ENCODE assay signal across 8 cellular contexts in the genomic region with DNA sequence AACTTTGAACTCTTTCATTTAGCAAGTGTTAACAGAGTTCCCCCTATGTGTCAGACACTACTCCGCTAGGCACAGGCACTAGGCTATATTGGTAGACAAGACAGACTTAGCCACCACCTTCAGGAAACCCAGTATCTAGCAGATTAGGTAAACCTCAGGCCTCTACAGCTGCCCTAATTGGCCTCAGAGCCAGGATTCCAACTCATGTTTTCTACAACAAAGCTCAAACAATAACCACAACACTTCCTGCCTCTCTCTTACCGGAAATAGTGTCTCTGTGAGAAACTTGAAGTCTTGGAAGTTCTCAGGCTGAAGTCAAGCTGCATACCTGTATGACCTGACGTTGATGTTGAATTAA.
A peak's percentile ranks its signal among the peaks of the same experiment; 100 is the strongest.
DNase-seq lines count a peak whose midpoint lies in the region; ATAC-seq and TF ChIP-seq lines count a peak whose summit lies in the region.

No MANE protein-coding gene starts in this region.

- TF ChIP-seq CTCF in colonic mucosa (IDR thresholded peaks at IDR 0.05) (no peak), osteocyte (IDR thresholded peaks at IDR 0.05) (no peak)

- peak overlapping the region; percentile 19 to 44 for H3K27ac Mint-ChIP-seq in T-cell
- H3K27ac Mint-ChIP-seq in stimulated activated naive B cell treated with anti-CD40 and anti-IgM and Interleukin-4, amounts not matched to agents 10 μg/mL and 1 μg/mL and 100 μg/mL, for 72 hours = peak overlapping the region; percentile 25
- H3K27ac Mint-ChIP-seq in osteocyte (ENCODE audit: unreplicated experiment) = no peak overlapping the region

- H3K4me1 ChIP-seq in colonic mucosa = no peaks in the 10 kb centered on the region

- H3K9ac ChIP-seq in colonic mucosa (ENCODE audit: low read depth in 2 of 2, low read length in 2 of 2) = no peak overlapping the region

- H3K36me3 ChIP-seq in colonic mucosa = no peaks in the 10 kb centered on the region

- DNase-seq in stimulated activated naive CD4-positive, alpha-beta T cell (lab: John Stamatoyannopoulos, UW) = peak; percentile 18 to 93 (median 74)
- no peak for DNase-seq in stimulated activated naive CD4-positive, alpha-beta T cell treated with Interleukin-2 at 50 U/mL for 16 hours (lab: John Stamatoyannopoulos, UW)
- DNase-seq in T-cell (peak; percentile 15 to 82 (median 61)), colonic mucosa (peak; percentile 22), osteocyte (ENCODE audit: extremely low spot score, unreplicated experiment) (no peak), Ammon's horn (ENCODE audit: low spot score) (no peak)
- no peak for DNase-seq in stimulated activated naive B cell treated with anti-CD40 and anti-IgM and Interleukin-4, amounts not matched to agents 10 μg/mL and 1 μg/mL and 100 μg/mL, for 72 hours

- CTCF ChIA-PET in T-cell (lab: Charles Lee) = interaction anchor here (0.6 to 1.6 kb wide), 8 partner anchors 27 to 267 kb away, joined by 3 to 6 read pairs (median 5); no protein-coding TSS in a partner anchor

- H3K36me3 Mint-ChIP-seq in T-cell = no peaks in the 10 kb centered on the region
- no peaks in the 10 kb centered on the region for H3K36me3 Mint-ChIP-seq in stimulated activated naive B cell treated with anti-CD40 and anti-IgM and Interleukin-4, amounts not matched to agents 10 μg/mL and 1 μg/mL and 100 μg/mL, for 72 hours
- no peaks in the 10 kb centered on the region for H3K36me3 Mint-ChIP-seq in osteocyte (ENCODE audit: unreplicated experiment)

- H3K4me3 ChIP-seq in colonic mucosa = no peak overlapping the region

- ATAC-seq in HG03103 (IDR thresholded peaks at IDR 0.05; ENCODE audit: low read depth, unreplicated experiment) = peak; percentile 98
- peak; percentile 99 for ATAC-seq in T-cell (replicated peaks in 1 of 4)
- peak; percentile 79 to 86 for ATAC-seq in stimulated activated naive B cell treated with anti-CD40 and anti-IgM and Interleukin-4, amounts not matched to agents 10 μg/mL and 1 μg/mL and 100 μg/mL, for 72 hours (replicated peaks)

- no peaks in the 10 kb centered on the region for H3K9me3 Mint-ChIP-seq in T-cell
- H3K9me3 Mint-ChIP-seq in stimulated activated naive B cell treated with anti-CD40 and anti-IgM and Interleukin-4, amounts not matched to agents 10 μg/mL and 1 μg/mL and 100 μg/mL, for 72 hours = no peaks in the 10 kb centered on the region
- no peaks in the 10 kb centered on the region for H3K9me3 Mint-ChIP-seq in osteocyte (ENCODE audit: unreplicated experiment)

- H3K27me3 Mint-ChIP-seq in T-cell (no peaks in the 10 kb centered on the region), osteocyte (ENCODE audit: unreplicated experiment) (no peaks in the 10 kb centered on the region)
- no peaks in the 10 kb centered on the region for H3K27me3 Mint-ChIP-seq in stimulated activated naive B cell treated with anti-CD40 and anti-IgM and Interleukin-4, amounts not matched to agents 10 μg/mL and 1 μg/mL and 100 μg/mL, for 72 hours

- H3K4me3 Mint-ChIP-seq in T-cell = peak overlapping the region; percentile 9 to 50 (median 39)
- H3K4me3 Mint-ChIP-seq in stimulated activated naive B cell treated with anti-CD40 and anti-IgM and Interleukin-4, amounts not matched to agents 10 μg/mL and 1 μg/mL and 100 μg/mL, for 72 hours = no peak overlapping the region
- no peak overlapping the region for H3K4me3 Mint-ChIP-seq in osteocyte (ENCODE audit: unreplicated experiment)

- H3K27me3 ChIP-seq in colonic mucosa = no peaks in the 10 kb centered on the region

- POLR2A ChIA-PET in T-cell (lab: Charles Lee) = interaction anchor here in 1 of 2 donors (0.6 to 1.1 kb wide), 4 partner anchors 10 to 276 kb away, joined by 3 to 4 read pairs (median 4); no protein-coding TSS in a partner anchor

- intact Hi-C loops in colonic mucosa (cut with DNase I) = no loop called here

- H3K9me3 ChIP-seq in colonic mucosa = no peaks in the 10 kb centered on the region

- H3K27ac ChIP-seq in colonic mucosa = no peak overlapping the region

- H3K4me1 Mint-ChIP-seq in T-cell = peaks cover 51 to 68% (median 56%) of the 10 kb centered on the region in 3 donors
- H3K4me1 Mint-ChIP-seq in stimulated activated naive B cell treated with anti-CD40 and anti-IgM and Interleukin-4, amounts not matched to agents 10 μg/mL and 1 μg/mL and 100 μg/mL, for 72 hours = peaks cover 14 to 17% of the 10 kb centered on the region in 2 donors
- H3K4me1 Mint-ChIP-seq in osteocyte (ENCODE audit: unreplicated experiment) = peaks cover 22% of the 10 kb centered on the region

Comparison
In these comparisons a context has a peak if more than half of its experiments do, and no peak if none do; other contexts are left out.
1. DNase-seq: peak in stimulated activated naive CD4-positive, alpha-beta T cell (6 of 6), T-cell (34 of 34) and colonic mucosa (single experiment); none in stimulated activated naive CD4-positive, alpha-beta T cell treated with Interleukin-2 at 50 U/mL for 16 hours (single experiment), stimulated activated naive B cell treated with anti-CD40 and anti-IgM and Interleukin-4, amounts not matched to agents 10 μg/mL and 1 μg/mL and 100 μg/mL, for 72 hours (single experiment), osteocyte (single experiment) and Ammon's horn (single experiment).
2. H3K4me3 Mint-ChIP-seq: peak in T-cell (3 of 3); none in stimulated activated naive B cell treated with anti-CD40 and anti-IgM and Interleukin-4, amounts not matched to agents 10 μg/mL and 1 μg/mL and 100 μg/mL, for 72 hours (0 of 2) and osteocyte (single experiment).
3. Peak in every context shown above with its lines, with median percentiles within 50 percentile points of each other: ATAC-seq.